9 cellular contexts compared by ENCODE assay signal in genomic region chr17:42521036-42521435, GRCh38. TPM values are rescaled to one million over a fixed set of nuclear protein-coding genes. Genes with fewer than 3 reads are reported as not detected.
DNase-seq lines count a peak whose midpoint lies in the region; ATAC-seq and TF ChIP-seq lines count a peak whose summit lies in the region.
"Had no signal": no experiment of that assay in that cellular context is flagged by ENCODE, and none has a peak within 500 bp of the region (broad histone marks: within the 10 kb centered on the region; RNA-seq: fewer than 3 reads in every experiment).

No MANE protein-coding gene starts in this region.

- H3K9ac ChIP-seq in parathyroid adenoma (no peak overlapping the region), MM.1S (ENCODE audit: low read length) (no peak overlapping the region)

- TF ChIP-seq POLR2A in esophagus squamous epithelium (IDR thresholded peaks at IDR 0.05): no peak

- H3K9me3 ChIP-seq in cardiac muscle cell (ENCODE audit: low read depth) (no peaks in the 10 kb centered on the region), esophagus squamous epithelium (no peaks in the 10 kb centered on the region), parathyroid adenoma (ENCODE audit: control insufficient read depth, low read length) (no peaks in the 10 kb centered on the region), MM.1S (replicated peaks; ENCODE audit: insufficient read depth, low read length) (no peaks in the 10 kb centered on the region)

- intact Hi-C loops in left ventricle myocardium superior (cut with micrococcal nuclease) (no loop called here), esophagus squamous epithelium (cut with DNase I) (no loop called here)

- H3K4me3 ChIP-seq in cardiac muscle cell: no peak overlapping the region
- H3K4me3 ChIP-seq in esophagus squamous epithelium: no peak overlapping the region
- no peak overlapping the region for H3K4me3 ChIP-seq in parathyroid adenoma (ENCODE audit: low read depth, low read length)
- no peak overlapping the region for H3K4me3 ChIP-seq in MM.1S (ENCODE audit: low read length)

- no peaks in the 10 kb centered on the region for H4K20me1 ChIP-seq in MM.1S (ENCODE audit: insufficient read depth, low read length)

- TF ChIP-seq CTCF in cardiac muscle cell (IDR thresholded peaks at IDR 0.05; ENCODE audit: low read depth, low read length): no peak
- TF ChIP-seq CTCF in esophagus squamous epithelium (IDR thresholded peaks at IDR 0.05): no peak
- no peak for TF ChIP-seq CTCF in parathyroid adenoma (IDR thresholded peaks at IDR 0.05)
- no peak for TF ChIP-seq CTCF in MM.1S (IDR thresholded peaks at IDR 0.05; ENCODE audit: low read length)

- no peaks in the 10 kb centered on the region for H3K9me2 ChIP-seq in MM.1S (replicated peaks; ENCODE audit: insufficient read depth, low read length)

- H3K36me3 ChIP-seq in cardiac muscle cell (no peaks in the 10 kb centered on the region), esophagus squamous epithelium (peaks cover 0 to 37% (median 8%) of the 10 kb centered on the region in 3 donors), parathyroid adenoma (ENCODE audit: control insufficient read depth, insufficient read depth, low read length) (no peaks in the 10 kb centered on the region), MM.1S (replicated peaks; ENCODE audit: insufficient read depth, low read length) (no peaks in the 10 kb centered on the region)

- peak overlapping the region; percentile 100 for H3K27ac ChIP-seq in cardiac muscle cell
- peak overlapping the region; percentile 79 to 97 (median 91) for H3K27ac ChIP-seq in esophagus squamous epithelium
- H3K27ac ChIP-seq in parathyroid adenoma: peak overlapping the region; percentile 95
- no peak overlapping the region for H3K27ac ChIP-seq in MM.1S (ENCODE audit: low read length)

- H3K4me1 ChIP-seq in cardiac muscle cell (ENCODE audit: low read depth) (peaks cover 34% of the 10 kb centered on the region), esophagus squamous epithelium (peaks cover 36 to 85% (median 68%) of the 10 kb centered on the region in 3 donors), parathyroid adenoma (peaks cover 35% of the 10 kb centered on the region), MM.1S (ENCODE audit: low read length) (no peaks in the 10 kb centered on the region)

- WGBS in esophagus squamous epithelium, 2 donors: 41 to 77% methylated on average over 6 to 8 of the region's 8 CpGs

- no peak for ATAC-seq in left ventricle myocardium superior
- ATAC-seq in GM21447 (IDR thresholded peaks at IDR 0.05; ENCODE audit: unreplicated experiment): no peak
- no peak for ATAC-seq in GM19035 (IDR thresholded peaks at IDR 0.05; ENCODE audit: unreplicated experiment)
- ATAC-seq: activated CD8-positive, alpha-beta memory T cell treated with anti-CD3 and anti-CD28 coated beads, Interleukin-2, amount 10 ng/mL, durations not matched to agents 7 days and 5 days had no signal

- H3K27me3 ChIP-seq in cardiac muscle cell (no peaks in the 10 kb centered on the region), esophagus squamous epithelium (no peaks in the 10 kb centered on the region), parathyroid adenoma (ENCODE audit: control insufficient read depth, insufficient read depth, low read length) (no peaks in the 10 kb centered on the region), MM.1S (replicated peaks; ENCODE audit: insufficient read depth, low read length) (no peaks in the 10 kb centered on the region)

- H2AFZ ChIP-seq in parathyroid adenoma (no peak overlapping the region), MM.1S (ENCODE audit: low read length) (no peak overlapping the region)

- no peak overlapping the region for H3K4me2 ChIP-seq in parathyroid adenoma (ENCODE audit: low read length)
- no peak overlapping the region for H3K4me2 ChIP-seq in MM.1S (ENCODE audit: low read depth, low read length)

- H3K79me2 ChIP-seq in parathyroid adenoma: no peaks in the 10 kb centered on the region
- no peaks in the 10 kb centered on the region for H3K79me2 ChIP-seq in MM.1S (ENCODE audit: low read length)

- no peaks in the 10 kb centered on the region for H3F3A ChIP-seq in MM.1S (ENCODE audit: insufficient read depth, low read length)

- DNase-seq in cardiac muscle cell (ENCODE audit: low read depth in 1 of 2, low spot score in 1 of 2): no peak
- DNase-seq in left ventricle myocardium superior: no peak
- DNase-seq in esophagus squamous epithelium (lab: John Stamatoyannopoulos, UW): no peak
- no peak for DNase-seq in cerebellar cortex (ENCODE audit: low spot score)
- no peak for DNase-seq in MM.1S
- DNase-seq: activated CD8-positive, alpha-beta memory T cell treated with anti-CD3 and anti-CD28 coated beads, Interleukin-2, amount 10 ng/mL, durations not matched to agents 7 days and 5 days had no signal

RNA-seq across cellular contexts. Expression of gene NAGLU, which starts 15.0 kb away (rescaled TPM):
- total RNA-seq in cardiac muscle cell: 49.0 and 56.9 TPM in 2 replicates
- polyA plus RNA-seq in cardiac muscle cell: 37.1 and 56.9 TPM in 2 replicates
- 8.3 TPM for total RNA-seq in left ventricle myocardium superior
- total RNA-seq in esophagus squamous epithelium: 10 to 100 TPM; 19.2 to 39.0 (median 26.5) TPM

RNA-seq across cellular contexts. Expression of gene HSD17B1, which starts 31.7 kb away (rescaled TPM):
- total RNA-seq in cardiac muscle cell (4.3 and 6.0 TPM in 2 replicates), left ventricle myocardium superior (1.4 TPM), esophagus squamous epithelium (10 to 100 TPM in 1 of 4 donors, 1 to 10 TPM in 3; 3.0 to 11.8 (median 6.6) TPM)
- 2.8 and 3.0 TPM in 2 replicates for polyA plus RNA-seq in cardiac muscle cell

RNA-seq across cellular contexts. Expression of gene COASY, which starts 40.9 kb away (rescaled TPM):
- total RNA-seq in cardiac muscle cell: 32.5 and 43.5 TPM in 2 replicates
- polyA plus RNA-seq in cardiac muscle cell: 74.7 and 97.4 TPM in 2 replicates
- 45.2 TPM for total RNA-seq in left ventricle myocardium superior
- 10 to 100 TPM; 34.1 to 52.2 (median 46.5) TPM for total RNA-seq in esophagus squamous epithelium

RNA-seq across cellular contexts. Expression of gene MLX, which starts 45.9 kb away (rescaled TPM):
- total RNA-seq in cardiac muscle cell (22.4 and 28.1 TPM in 2 replicates), left ventricle myocardium superior (72.3 TPM), esophagus squamous epithelium (10 to 100 TPM; 34.0 to 47.9 (median 39.9) TPM)
- polyA plus RNA-seq in cardiac muscle cell: 37.1 and 47.3 TPM in 2 replicates

RNA-seq across cellular contexts. Expression of gene PSMC3IP, which starts 56.5 kb away (rescaled TPM):
- total RNA-seq in cardiac muscle cell (6.2 and 6.6 TPM in 2 replicates), left ventricle myocardium superior (3.1 TPM), esophagus squamous epithelium (1 to 10 TPM in 3 of 4 donors, under 1 TPM in 1; 0.61 to 4.8 (median 2.8) TPM)
- polyA plus RNA-seq in cardiac muscle cell: 9.1 and 14.0 TPM in 2 replicates
